Comparison of ENCODE assay signal across 1 cellular context in the genomic region with DNA sequence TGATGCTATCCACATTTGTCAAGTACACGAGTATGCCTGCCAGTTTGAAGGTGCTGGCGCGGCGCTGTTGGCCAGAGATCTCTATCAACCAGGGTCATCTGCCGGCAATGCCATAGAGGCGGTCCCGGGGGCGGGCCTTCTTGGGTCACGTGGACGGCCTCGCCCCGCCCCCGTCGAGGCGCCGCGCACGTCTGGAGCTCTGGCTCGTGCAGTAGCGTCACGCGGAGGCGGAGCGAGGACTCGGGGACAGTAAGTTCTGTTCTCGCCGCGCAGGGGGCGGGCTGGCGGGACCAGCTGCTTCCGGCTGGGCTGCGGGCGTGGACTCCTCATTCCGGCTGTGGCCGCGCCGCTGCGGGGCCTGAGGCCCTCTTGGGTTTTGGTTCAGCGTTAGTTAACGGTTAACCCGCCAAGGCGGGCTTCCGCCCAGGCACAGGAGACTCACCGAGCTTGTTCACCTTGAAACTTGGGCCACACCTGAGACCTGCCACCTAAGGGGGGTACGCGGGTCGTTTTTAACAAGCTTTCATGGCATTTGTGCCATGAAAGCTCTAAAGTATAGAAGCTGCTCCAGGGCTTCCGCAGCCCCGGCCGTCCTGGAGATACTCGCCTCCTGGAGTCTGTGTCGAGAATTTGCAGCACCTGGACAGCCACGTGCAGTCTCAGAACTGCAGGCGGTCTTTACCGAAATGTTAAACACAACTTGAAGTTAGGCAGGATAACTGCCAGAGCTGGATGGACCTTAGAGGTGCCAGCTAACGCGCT.
A peak's percentile ranks its signal among the peaks of the same experiment; 100 is the strongest.
TF ChIP-seq lines count a peak whose summit lies in the region.

Gene RFESD (plus strand): TSS at position 209 of the 762 bp plus-strand sequence. CDS start 5,495 bp downstream, outside the sequence.

TF ChIP-seq in K562, 482 proteins besides CTCF, POLR2A, EP300 and RAD21 (continued from another document and continues in another):
- TF ChIP-seq ATF6 (CRISPR knock-in tag; IDR thresholded peaks at IDR 0.05) (no peak), ZNF165 (CRISPR knock-in tag; IDR thresholded peaks at IDR 0.05; ENCODE audit: borderline replicate concordance) (no peak), ZNF778 (CRISPR knock-in tag; IDR thresholded peaks at IDR 0.05) (no peak), ARID1B (IDR thresholded peaks at IDR 0.05) (no peak), ARID4B (CRISPR knock-in tag; IDR thresholded peaks at IDR 0.05) (peak; percentile 94), SMAD3 (CRISPR knock-in tag; conservative IDR thresholded peaks at IDR 0.05) (no peak), RBM39 (optimal IDR thresholded peaks at IDR 0.05; ENCODE audit: low read depth, low read length) (no peak), HBP1 (CRISPR knock-in tag; IDR thresholded peaks at IDR 0.05) (no peak), MBD2 (IDR thresholded peaks at IDR 0.05; ENCODE audit: borderline replicate concordance, low read depth) (peak; percentile 59; the same call in 1 of the 2 replicates), YY1 (IDR thresholded peaks at IDR 0.05; ENCODE audit: borderline replicate concordance in 1 of 3, control insufficient read depth in 1 of 3, extremely low read depth in 1 of 3, insufficient read depth in 3 of 3, insufficient read length in 1 of 3, insufficient replicate concordance in 2 of 3, low read depth in 1 of 3, low read length in 2 of 3) (peak in 2 of 3 experiments; percentile 54 to 59), ZBTB26 (CRISPR knock-in tag; IDR thresholded peaks at IDR 0.05) (no peak), ZNF354B (CRISPR knock-in tag; IDR thresholded peaks at IDR 0.05) (no peak), DACH1 (IDR thresholded peaks at IDR 0.05; ENCODE audit: partially characterized antibody) (peak; percentile 94), SMARCA5 (IDR thresholded peaks at IDR 0.05) (no peak), SNRNP70 (optimal IDR thresholded peaks at IDR 0.05; ENCODE audit: low read depth, low read length) (no peak), TEAD4 (IDR thresholded peaks at IDR 0.05; ENCODE audit: low read length) (0 out of 2 replicates have a peak, but pooled peaks have one; percentile 4), TEAD4 (CRISPR knock-in tag; IDR thresholded peaks at IDR 0.05; ENCODE audit: borderline replicate concordance) (no peak), ZNF212 (CRISPR knock-in tag; IDR thresholded peaks at IDR 0.05) (no peak), MED1 (CRISPR knock-in tag; IDR thresholded peaks at IDR 0.05; ENCODE audit: borderline replicate concordance) (no peak), PTTG1 (tag; IDR thresholded peaks at IDR 0.05; ENCODE audit: low read depth) (no peak), NFXL1 (CRISPR knock-in tag; IDR thresholded peaks at IDR 0.05) (no peak), SUPT5H (IDR thresholded peaks at IDR 0.05) (peak; percentile 92), C11orf30 (IDR thresholded peaks at IDR 0.05; ENCODE audit: low read depth) (no peak), CC2D1A (IDR thresholded peaks at IDR 0.05) (peak; percentile 26; the same call in 1 of the 2 replicates), PHTF2 (CRISPR knock-in tag; IDR thresholded peaks at IDR 0.05) (no peak), HMBOX1 (IDR thresholded peaks at IDR 0.05) (peak; percentile 88), ZC3H11A (IDR thresholded peaks at IDR 0.05; ENCODE audit: low read depth, low read length) (no peak), ZFPM2 (CRISPR knock-in tag; IDR thresholded peaks at IDR 0.05) (no peak), POLR2B (IDR thresholded peaks at IDR 0.05; ENCODE audit: low read depth, partially characterized antibody) (peak; percentile 86), NR2C1 (IDR thresholded peaks at IDR 0.05) (peak; percentile 79; the same call in 1 of the 2 replicates), NR2C1 (tag; IDR thresholded peaks at IDR 0.05) (no peak; the same call in 1 of the 2 replicates), JUNB (CRISPR knock-in tag; conservative IDR thresholded peaks at IDR 0.05) (no peak), RBM34 (IDR thresholded peaks at IDR 0.05; ENCODE audit: borderline replicate concordance, insufficient read depth, low read length) (no peak), ZC3H4 (CRISPR knock-in tag; IDR thresholded peaks at IDR 0.05; ENCODE audit: borderline replicate concordance) (no peak), RBM25 (IDR thresholded peaks at IDR 0.05; ENCODE audit: low read depth, low read length, severe bottlenecking) (peak; percentile 35), ZNF449 (CRISPR knock-in tag; IDR thresholded peaks at IDR 0.05) (no peak), TAF7 (tag; IDR thresholded peaks at IDR 0.05) (peak; percentile 52; the same call in 1 of the 2 replicates), CCNT2 (IDR thresholded peaks at IDR 0.05; ENCODE audit: borderline replicate concordance, extremely low read depth, insufficient read length, low read depth, low read length) (peak; percentile 95), SMARCB1 (IDR thresholded peaks at IDR 0.05; ENCODE audit: insufficient read length, low read depth) (peak; percentile 87), GABPA (tag; conservative IDR thresholded peaks at IDR 0.05; ENCODE audit: low read depth) (peak; percentile 91), ZNF197 (CRISPR knock-in tag; IDR thresholded peaks at IDR 0.05; ENCODE audit: low read depth) (no peak)
- TF ChIP-seq, protein P1, sequence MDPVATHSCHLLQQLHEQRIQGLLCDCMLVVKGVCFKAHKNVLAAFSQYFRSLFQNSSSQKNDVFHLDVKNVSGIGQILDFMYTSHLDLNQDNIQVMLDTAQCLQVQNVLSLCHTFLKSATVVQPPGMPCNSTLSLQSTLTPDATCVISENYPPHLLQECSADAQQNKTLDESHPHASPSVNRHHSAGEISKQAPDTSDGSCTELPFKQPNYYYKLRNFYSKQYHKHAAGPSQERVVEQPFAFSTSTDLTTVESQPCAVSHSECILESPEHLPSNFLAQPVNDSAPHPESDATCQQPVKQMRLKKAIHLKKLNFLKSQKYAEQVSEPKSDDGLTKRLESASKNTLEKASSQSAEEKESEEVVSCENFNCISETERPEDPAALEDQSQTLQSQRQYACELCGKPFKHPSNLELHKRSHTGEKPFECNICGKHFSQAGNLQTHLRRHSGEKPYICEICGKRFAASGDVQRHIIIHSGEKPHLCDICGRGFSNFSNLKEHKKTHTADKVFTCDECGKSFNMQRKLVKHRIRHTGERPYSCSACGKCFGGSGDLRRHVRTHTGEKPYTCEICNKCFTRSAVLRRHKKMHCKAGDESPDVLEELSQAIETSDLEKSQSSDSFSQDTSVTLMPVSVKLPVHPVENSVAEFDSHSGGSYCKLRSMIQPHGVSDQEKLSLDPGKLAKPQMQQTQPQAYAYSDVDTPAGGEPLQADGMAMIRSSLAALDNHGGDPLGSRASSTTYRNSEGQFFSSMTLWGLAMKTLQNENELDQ (CRISPR knock-in tag; IDR thresholded peaks at IDR 0.05; ENCODE audit: borderline replicate concordance) = 0 out of 2 replicates have a peak, but pooled peaks have one; percentile 67
- TF ChIP-seq, protein P2, sequence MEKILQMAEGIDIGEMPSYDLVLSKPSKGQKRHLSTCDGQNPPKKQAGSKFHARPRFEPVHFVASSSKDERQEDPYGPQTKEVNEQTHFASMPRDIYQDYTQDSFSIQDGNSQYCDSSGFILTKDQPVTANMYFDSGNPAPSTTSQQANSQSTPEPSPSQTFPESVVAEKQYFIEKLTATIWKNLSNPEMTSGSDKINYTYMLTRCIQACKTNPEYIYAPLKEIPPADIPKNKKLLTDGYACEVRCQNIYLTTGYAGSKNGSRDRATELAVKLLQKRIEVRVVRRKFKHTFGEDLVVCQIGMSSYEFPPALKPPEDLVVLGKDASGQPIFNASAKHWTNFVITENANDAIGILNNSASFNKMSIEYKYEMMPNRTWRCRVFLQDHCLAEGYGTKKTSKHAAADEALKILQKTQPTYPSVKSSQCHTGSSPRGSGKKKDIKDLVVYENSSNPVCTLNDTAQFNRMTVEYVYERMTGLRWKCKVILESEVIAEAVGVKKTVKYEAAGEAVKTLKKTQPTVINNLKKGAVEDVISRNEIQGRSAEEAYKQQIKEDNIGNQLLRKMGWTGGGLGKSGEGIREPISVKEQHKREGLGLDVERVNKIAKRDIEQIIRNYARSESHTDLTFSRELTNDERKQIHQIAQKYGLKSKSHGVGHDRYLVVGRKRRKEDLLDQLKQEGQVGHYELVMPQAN (IDR thresholded peaks at IDR 0.05; ENCODE audit: borderline replicate concordance) = peak; percentile 83; the same call in 1 of the 2 replicates
